Comparison of ENCODE assay signal across 26 cellular contexts in genomic region chr5:72845889-72846288, GRCh38. TPM values are rescaled to one million over a fixed set of nuclear protein-coding genes. Genes with fewer than 3 reads are reported as not detected.
A peak's percentile ranks its signal among the peaks of the same experiment; 100 is the strongest.
DNase-seq lines count a peak whose midpoint lies in the region; ATAC-seq, FAIRE-seq and TF ChIP-seq lines count a peak whose summit lies in the region.
"Had no signal": no experiment of that assay in that cellular context is flagged by ENCODE, and none has a peak within 500 bp of the region (broad histone marks: within the 10 kb centered on the region; RNA-seq: fewer than 3 reads in every experiment).

No MANE protein-coding gene starts in this region.

- no peak for FAIRE-seq in astrocyte (lab: Jason Lieb, UNC)
- FAIRE-seq in HTR-8/SVneo (lab: Jason Lieb, UNC) = no peak
- FAIRE-seq: RCC 7860 had no signal

- H3K4me2 ChIP-seq in GM23248 (ENCODE audit: unreplicated experiment) = peak overlapping the region; percentile 38
- H3K4me2 ChIP-seq in astrocyte (ENCODE audit: low read length) = no peak overlapping the region

- H2AFZ ChIP-seq in GM23248 (no peak overlapping the region), astrocyte (ENCODE audit: low read depth, low read length) (no peak overlapping the region)

- no peak overlapping the region for H3K27ac Mint-ChIP-seq in astrocyte (ENCODE audit: unreplicated experiment)
- H3K27ac Mint-ChIP-seq in glutamatergic neuron (ENCODE audit: unreplicated experiment) = no peak overlapping the region
- H3K27ac Mint-ChIP-seq in type B pancreatic cell = no peak overlapping the region
- H3K27ac Mint-ChIP-seq: activated CD4-positive, alpha-beta T cell treated with anti-CD3 and anti-CD28 coated beads, Interleukin-2, amount 10 ng/mL, durations not matched to agents 7 days and 5 days; activated CD8-positive, alpha-beta memory T cell treated with anti-CD3 and anti-CD28 coated beads, Interleukin-2, amount 10 ng/mL, durations not matched to agents 7 days and 5 days; stimulated activated naive B cell treated with anti-CD40 and anti-IgM and Interleukin-4, amounts not matched to agents 10 μg/mL and 1 μg/mL and 100 μg/mL, for 72 hours; T-helper 1 cell treated with Interleukin-12 subunit alpha and Interleukin-12 subunit beta and Interleukin-4 antibody, amounts not matched to agents 30 μg/mL and 1 μg/mL, for 36 hours had no signal

- peaks cover 40% of the 10 kb centered on the region for H3F3A ChIP-seq in GM23248 (ENCODE audit: insufficient read depth)

- peaks cover 63% of the 10 kb centered on the region for H3K4me1 ChIP-seq in GM23248 (ENCODE audit: insufficient read depth)
- peaks cover 26% of the 10 kb centered on the region for H3K4me1 ChIP-seq in astrocyte (ENCODE audit: insufficient read depth, low read length)

- H3K9me3 ChIP-seq in GM23248 (ENCODE audit: low read depth) (no peaks in the 10 kb centered on the region), astrocyte (ENCODE audit: insufficient read depth, low read depth, low read length) (no peaks in the 10 kb centered on the region)
- H3K9me3 ChIP-seq: esophagus squamous epithelium, left lung, prostate gland had no signal

- H3K9me2 ChIP-seq in GM23248 (ENCODE audit: insufficient read depth) = no peaks in the 10 kb centered on the region

- TF ChIP-seq CTCF in astrocyte (IDR thresholded peaks at IDR 0.05; ENCODE audit: insufficient read depth, low read depth, low read length) = no peak
- TF ChIP-seq CTCF in glutamatergic neuron (IDR thresholded peaks at IDR 0.05; ENCODE audit: partially characterized antibody, unreplicated experiment) = no peak
- no peak for TF ChIP-seq CTCF in type B pancreatic cell (conservative IDR thresholded peaks at IDR 0.05)

- H3K79me2 ChIP-seq in GM23248 (ENCODE audit: insufficient read depth) (peaks cover 88% of the 10 kb centered on the region), astrocyte (ENCODE audit: insufficient read depth, low read length) (peaks cover 89% of the 10 kb centered on the region)

- no peaks in the 10 kb centered on the region for H3K27me3 ChIP-seq in GM23248 (replicated peaks; ENCODE audit: insufficient read depth)
- no peaks in the 10 kb centered on the region for H3K27me3 ChIP-seq in astrocyte (ENCODE audit: insufficient read depth, low read length)
- H3K27me3 ChIP-seq: esophagus squamous epithelium, left lung had no signal

- 45 to 50% methylated on average over 2 of the region's 2 CpGs for WGBS in GM23248 (ENCODE audit: low coverage in 1 of 2, low lambda C conversion rate in 2 of 2, missing lambda C conversion rate in 2 of 2), 2 experiments

- H3K4me3 ChIP-seq in GM23248 (peak overlapping the region; percentile 3; the same call in 1 of the 2 replicates), astrocyte (ENCODE audit: insufficient read depth, low read depth, low read length) (no peak overlapping the region)
- H3K4me3 ChIP-seq: esophagus squamous epithelium, GM12878, left lung, prostate gland had no signal

- H3K4me1 Mint-ChIP-seq in astrocyte (ENCODE audit: low read depth, unreplicated experiment) (peaks cover 25% of the 10 kb centered on the region), glutamatergic neuron (ENCODE audit: low read depth, unreplicated experiment) (peaks cover 40% of the 10 kb centered on the region), type B pancreatic cell (ENCODE audit: unreplicated experiment) (peaks cover 56% of the 10 kb centered on the region)

- DNase-seq in GM23248 (peak; percentile 55), astrocyte (ENCODE audit: low read depth) (peak; percentile 34), glutamatergic neuron (no peak), type B pancreatic cell (ENCODE audit: extremely low spot score, unreplicated experiment) (no peak), left lobe of liver (ENCODE audit: low spot score) (no peak), HTR-8/SVneo (ENCODE audit: insufficient read length, low spot score) (no peak), cardiac septum (ENCODE audit: low spot score) (no peak)
- DNase-seq: activated CD4-positive, alpha-beta T cell treated with anti-CD3 and anti-CD28 coated beads, Interleukin-2, amount 10 ng/mL, durations not matched to agents 7 days and 5 days; activated CD8-positive, alpha-beta memory T cell treated with anti-CD3 and anti-CD28 coated beads, Interleukin-2, amount 10 ng/mL, durations not matched to agents 7 days and 5 days; activated naive CD4-positive, alpha-beta T cell treated with anti-CD3 and anti-CD28 coated beads, Interleukin-2, amount 50 U/mL, for 16 hours; DMS53; effector CD8-positive, alpha-beta T cell; esophagus squamous epithelium; GOT3; left lung; MM.1S; NCI-H1417 treated with DMSO at 0.1 percent for 48 hours; NCI-H2107; NCI-H510A; stimulated activated CD4-positive, alpha-beta T cell treated with anti-CD3 and anti-CD28 coated beads, Interleukin-2, amount 100 ng/mL, for 48 hours; stimulated activated naive B cell treated with anti-CD40 and anti-IgM and Interleukin-4, amounts not matched to agents 10 μg/mL and 1 μg/mL and 100 μg/mL, for 72 hours had no signal

- no peak overlapping the region for H3K9ac ChIP-seq in GM23248
- no peak overlapping the region for H3K9ac ChIP-seq in astrocyte (ENCODE audit: low read length)

- H3K27ac ChIP-seq in GM23248 (no peak overlapping the region), astrocyte (ENCODE audit: low read depth, low read length) (no peak overlapping the region)
- H3K27ac ChIP-seq: esophagus squamous epithelium, left lung, prostate gland had no signal

- intact Hi-C loops in cardiac septum (cut with DNase I) = loop anchor here (5.0 kb wide), 1 partner anchor 111 kb away; the partner anchor contains the start of gene FCHO2

- H3K4me3 Mint-ChIP-seq in astrocyte (ENCODE audit: unreplicated experiment) (no peak overlapping the region), glutamatergic neuron (ENCODE audit: unreplicated experiment) (peak overlapping the region; percentile 81), type B pancreatic cell (peak overlapping the region; percentile 35)
- H3K4me3 Mint-ChIP-seq: activated CD4-positive, alpha-beta T cell treated with anti-CD3 and anti-CD28 coated beads, Interleukin-2, amount 10 ng/mL, durations not matched to agents 7 days and 5 days; activated CD8-positive, alpha-beta memory T cell treated with anti-CD3 and anti-CD28 coated beads, Interleukin-2, amount 10 ng/mL, durations not matched to agents 7 days and 5 days; stimulated activated naive B cell treated with anti-CD40 and anti-IgM and Interleukin-4, amounts not matched to agents 10 μg/mL and 1 μg/mL and 100 μg/mL, for 72 hours; T-helper 1 cell treated with Interleukin-12 subunit alpha and Interleukin-12 subunit beta and Interleukin-4 antibody, amounts not matched to agents 30 μg/mL and 1 μg/mL, for 36 hours had no signal

- peaks cover 12% of the 10 kb centered on the region; the same call in 1 of the 2 replicates for H4K20me1 ChIP-seq in GM23248 (ENCODE audit: insufficient read depth)
- H4K20me1 ChIP-seq in astrocyte (ENCODE audit: insufficient read depth, low read length) = peaks cover 52% of the 10 kb centered on the region

- no peaks in the 10 kb centered on the region for H3K9me3 Mint-ChIP-seq in astrocyte (ENCODE audit: unreplicated experiment)
- peaks cover 15% of the 10 kb centered on the region for H3K9me3 Mint-ChIP-seq in glutamatergic neuron (ENCODE audit: unreplicated experiment)
- no peaks in the 10 kb centered on the region for H3K9me3 Mint-ChIP-seq in type B pancreatic cell
- H3K9me3 Mint-ChIP-seq: activated CD4-positive, alpha-beta T cell treated with anti-CD3 and anti-CD28 coated beads, Interleukin-2, amount 10 ng/mL, durations not matched to agents 7 days and 5 days; IgD-negative memory B cell; stimulated activated naive B cell treated with anti-CD40 and anti-IgM and Interleukin-4, amounts not matched to agents 10 μg/mL and 1 μg/mL and 100 μg/mL, for 72 hours; T-helper 1 cell treated with Interleukin-12 subunit alpha and Interleukin-12 subunit beta and Interleukin-4 antibody, amounts not matched to agents 30 μg/mL and 1 μg/mL, for 36 hours had no signal

- in situ Hi-C loops in GM23248 (cut with MboI) = loop anchor here (10.0 kb wide), 1 partner anchor 491 kb away; no protein-coding TSS in a partner anchor

- ATAC-seq in left lobe of liver = no peak
- ATAC-seq: activated CD8-positive, alpha-beta memory T cell treated with anti-CD3 and anti-CD28 coated beads, Interleukin-2, amount 10 ng/mL, durations not matched to agents 7 days and 5 days; GM12878; left lung; stimulated activated naive B cell treated with anti-CD40 and anti-IgM and Interleukin-4, amounts not matched to agents 10 μg/mL and 1 μg/mL and 100 μg/mL, for 72 hours had no signal

- H3K36me3 ChIP-seq in GM23248 (ENCODE audit: low read depth) (no peaks in the 10 kb centered on the region), astrocyte (ENCODE audit: insufficient read depth, low read length) (peaks cover 3% of the 10 kb centered on the region)
- H3K36me3 ChIP-seq: esophagus squamous epithelium, left lung, prostate gland had no signal

- H3K27me3 Mint-ChIP-seq in astrocyte (ENCODE audit: low read depth, unreplicated experiment) = no peaks in the 10 kb centered on the region
- peaks cover 9% of the 10 kb centered on the region for H3K27me3 Mint-ChIP-seq in glutamatergic neuron (ENCODE audit: unreplicated experiment)
- H3K27me3 Mint-ChIP-seq in type B pancreatic cell = no peaks in the 10 kb centered on the region
- H3K27me3 Mint-ChIP-seq: activated CD8-positive, alpha-beta memory T cell treated with anti-CD3 and anti-CD28 coated beads, Interleukin-2, amount 10 ng/mL, durations not matched to agents 7 days and 5 days; IgD-negative memory B cell; stimulated activated naive B cell treated with anti-CD40 and anti-IgM and Interleukin-4, amounts not matched to agents 10 μg/mL and 1 μg/mL and 100 μg/mL, for 72 hours had no signal

- H3K36me3 Mint-ChIP-seq in astrocyte (ENCODE audit: low read depth, unreplicated experiment) (peaks cover 7% of the 10 kb centered on the region), glutamatergic neuron (ENCODE audit: unreplicated experiment) (no peaks in the 10 kb centered on the region), type B pancreatic cell (peaks cover 6% of the 10 kb centered on the region)
- H3K36me3 Mint-ChIP-seq: IgD-negative memory B cell had no signal

RNA-seq across cellular contexts. Expression of gene TNPO1, which starts 29.4 kb away (rescaled TPM):
- 167 and 211 TPM in 2 replicates for total RNA-seq in GM23248 (2014; rRNA removed; shearing (Covaris generic))
- 98.9 and 100 TPM in 2 replicates for polyA plus RNA-seq in GM23248 (2016; fragmentation: Nextera tagmentation; extraction: Ambion mirVana)
- 172 and 184 TPM in 2 replicates for total RNA-seq in astrocyte
- 289 TPM for total RNA-seq in glutamatergic neuron (ENCODE audit: unreplicated experiment)
- 113 and 131 TPM in 2 replicates for total RNA-seq in type B pancreatic cell (ENCODE audit: low replicate concordance)
- 27.2 TPM for total RNA-seq in left lobe of liver
- 68.8 TPM for total RNA-seq in cardiac septum

Comparison
In these comparisons a context has a peak if more than half of its experiments do, and no peak if none do; other contexts are left out.
1. DNase-seq: peak in GM23248 (single experiment) and astrocyte (single experiment); none in glutamatergic neuron (single experiment), type B pancreatic cell (single experiment), left lobe of liver (single experiment), HTR-8/SVneo (single experiment) and cardiac septum (single experiment).